In the genomic region with DNA sequence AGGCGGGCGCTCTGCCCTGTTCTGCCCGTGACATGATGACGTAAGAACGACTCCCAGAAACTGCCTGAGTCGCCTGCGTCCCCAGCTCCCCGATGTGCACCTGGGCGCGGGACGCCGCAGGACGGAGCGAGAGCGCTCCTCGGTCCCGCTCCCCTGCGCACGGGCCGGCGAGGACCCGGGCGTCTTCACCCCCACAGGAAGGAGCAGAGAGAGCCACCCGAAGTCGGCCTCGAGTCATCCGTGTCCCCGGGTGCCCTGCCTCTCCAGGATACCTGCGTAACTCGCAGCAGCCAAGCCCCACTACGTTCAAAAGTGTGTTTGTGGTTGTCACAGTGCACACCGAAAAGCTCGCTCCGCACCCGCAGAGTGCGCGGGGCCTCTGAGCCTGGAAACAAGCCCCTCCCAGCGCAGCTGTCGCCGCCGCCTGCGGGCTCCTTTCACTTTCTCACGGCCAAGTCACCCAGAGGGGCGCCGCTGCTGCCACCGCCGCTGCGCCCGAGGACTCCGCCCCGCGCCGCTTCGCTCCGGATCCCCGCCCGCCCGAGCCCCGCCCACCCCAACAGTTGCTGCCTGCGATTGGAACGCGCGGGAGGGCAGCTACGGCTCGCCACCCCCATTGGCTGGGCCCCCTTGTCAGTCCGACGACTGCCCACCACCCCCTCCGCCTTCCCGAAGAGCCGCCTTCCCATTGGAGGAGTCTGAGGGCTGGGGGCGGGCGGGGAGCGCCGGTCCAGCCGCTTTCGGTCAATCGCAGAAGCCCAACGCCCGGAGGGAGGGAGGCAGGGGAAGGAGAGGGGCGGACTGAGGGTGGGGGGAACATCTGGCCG, we compare ENCODE assay signal across 8 cellular contexts. TPM values are rescaled to one million over a fixed set of nuclear protein-coding genes. Genes with fewer than 3 reads are reported as not detected.
DNase-seq lines count a peak whose midpoint lies in the region; ATAC-seq and TF ChIP-seq lines count a peak whose summit lies in the region.

No MANE protein-coding gene starts in this region.

- peak overlapping the region; percentile 99 for H3K27ac Mint-ChIP-seq in IgD-negative memory B cell

- peak overlapping the region; percentile 85 for H3K4me3 ChIP-seq in epithelial cell of proximal tubule (ENCODE audit: low read depth, low read length)

- no peak for TF ChIP-seq CTCF in epithelial cell of proximal tubule (conservative IDR thresholded peaks at IDR 0.05; ENCODE audit: low read depth, low read length)

- DNase-seq in DMS153 (lab: John Stamatoyannopoulos, UW) (peak; percentile 99), OCI-M1 (lab: John Stamatoyannopoulos, UW) (peak; percentile 99), activated T-cell treated with anti-CD3 and anti-CD28 coated beads for 48 hours (ENCODE audit: low read depth) (peak; percentile 94), epithelial cell of proximal tubule (ENCODE audit: low read depth) (no peak), mucosa of gallbladder (ENCODE audit: low spot score) (peak; percentile 99)
- DNase-seq in stimulated activated CD8-positive, alpha-beta memory T cell treated with anti-CD3 and anti-CD28 coated beads, Interleukin-4, amount 100 ng/mL, for 24 hours (ENCODE audit: low read depth) = peak; percentile 96

- no peaks in the 10 kb centered on the region for H3K27me3 Mint-ChIP-seq in IgD-negative memory B cell

- H3K36me3 Mint-ChIP-seq in IgD-negative memory B cell = no peaks in the 10 kb centered on the region

- peak; percentile 67 for ATAC-seq in GM21576 (IDR thresholded peaks at IDR 0.05; ENCODE audit: unreplicated experiment)

- H3K9me3 Mint-ChIP-seq in IgD-negative memory B cell = no peaks in the 10 kb centered on the region

- peaks cover 19 to 36% (median 27%) of the 10 kb centered on the region in 3 donors for H3K4me1 Mint-ChIP-seq in IgD-negative memory B cell

- peak overlapping the region; percentile 93 to 99 (median 97) for H3K4me3 Mint-ChIP-seq in IgD-negative memory B cell

RNA-seq across cellular contexts. Expression of a gene that starts 3.1 kb away (rescaled TPM):
- 5.9 TPM for polyA plus RNA-seq in IgD-negative memory B cell
- 7.9 and 9.9 TPM in 2 replicates for total RNA-seq in epithelial cell of proximal tubule
- 27.6 TPM for total RNA-seq in mucosa of gallbladder
